ENCODE assay signal across 1 cellular context in the genomic region with DNA sequence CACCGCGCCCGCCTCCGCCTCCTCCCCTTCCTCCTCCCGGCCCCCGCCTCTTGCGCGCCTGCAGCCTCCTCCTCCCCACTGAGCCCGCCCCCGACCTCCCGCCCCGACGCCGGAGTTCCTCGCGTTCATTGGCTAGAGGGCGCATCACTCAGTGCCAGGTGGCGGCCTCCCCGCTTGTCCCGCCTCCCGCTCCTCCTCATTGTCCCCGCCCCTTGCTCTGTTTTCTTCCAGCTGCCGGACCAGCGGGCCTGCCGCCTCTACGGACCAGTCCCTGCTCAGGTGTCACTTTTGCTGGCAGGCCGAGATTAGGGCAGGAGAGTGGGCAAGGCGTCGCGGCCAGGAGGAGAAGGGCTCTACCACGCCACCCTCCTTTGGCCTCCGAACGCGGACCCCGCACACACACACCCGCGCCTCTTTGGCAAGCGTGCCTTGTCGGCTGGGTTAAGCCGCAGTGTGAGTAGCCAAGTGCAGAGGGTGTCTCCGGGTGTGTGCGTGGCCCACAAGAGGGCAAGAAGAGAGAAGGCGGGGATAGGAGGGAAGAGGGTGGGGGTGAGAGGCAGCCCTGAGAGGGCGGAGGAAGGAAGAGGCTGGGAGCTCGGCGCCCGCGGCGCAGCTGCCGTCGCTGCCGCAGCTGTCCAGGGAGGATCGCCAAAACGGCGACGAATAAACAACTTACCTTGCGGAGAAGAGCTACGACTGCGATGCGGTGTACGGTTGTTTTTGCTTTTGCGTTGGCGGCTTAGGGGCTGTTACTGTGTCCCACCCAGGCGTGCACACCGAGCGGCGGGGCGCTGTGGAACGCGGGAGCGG.
TF ChIP-seq lines count a peak whose summit lies in the region.

No MANE protein-coding gene starts in this region.

TF ChIP-seq in HepG2, 621 proteins besides CTCF, POLR2A, EP300 and RAD21 (continued from another document and continues in another):
- TF ChIP-seq RFX3 (CRISPR knock-in tag; IDR thresholded peaks at IDR 0.05), result 0 out of 2 replicates have a peak, but pooled peaks have one; percentile 11
- TF ChIP-seq DR1 (CRISPR knock-in tag; IDR thresholded peaks at IDR 0.05), result peak; percentile 1; the same call in 1 of the 2 replicates
- TF ChIP-seq, protein P1, sequence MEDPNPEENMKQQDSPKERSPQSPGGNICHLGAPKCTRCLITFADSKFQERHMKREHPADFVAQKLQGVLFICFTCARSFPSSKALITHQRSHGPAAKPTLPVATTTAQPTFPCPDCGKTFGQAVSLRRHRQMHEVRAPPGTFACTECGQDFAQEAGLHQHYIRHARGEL (CRISPR knock-in tag; IDR thresholded peaks at IDR 0.05), result peak; percentile 67; the same call in 1 of the 2 replicates
- TF ChIP-seq ZNF264 (CRISPR knock-in tag; IDR thresholded peaks at IDR 0.05), result no peak
- TF ChIP-seq ZNF292 (CRISPR knock-in tag; IDR thresholded peaks at IDR 0.05; ENCODE audit: borderline replicate concordance, low read depth), result peak; percentile 95
- TF ChIP-seq SALL2 (CRISPR knock-in tag; IDR thresholded peaks at IDR 0.05), result peak; percentile 33; the same call in 1 of the 2 replicates
- TF ChIP-seq, protein P2, sequence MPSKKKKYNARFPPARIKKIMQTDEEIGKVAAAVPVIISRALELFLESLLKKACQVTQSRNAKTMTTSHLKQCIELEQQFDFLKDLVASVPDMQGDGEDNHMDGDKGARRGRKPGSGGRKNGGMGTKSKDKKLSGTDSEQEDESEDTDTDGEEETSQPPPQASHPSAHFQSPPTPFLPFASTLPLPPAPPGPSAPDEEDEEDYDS (CRISPR knock-in tag; IDR thresholded peaks at IDR 0.05), result peak; percentile 90
- TF ChIP-seq, protein P3, sequence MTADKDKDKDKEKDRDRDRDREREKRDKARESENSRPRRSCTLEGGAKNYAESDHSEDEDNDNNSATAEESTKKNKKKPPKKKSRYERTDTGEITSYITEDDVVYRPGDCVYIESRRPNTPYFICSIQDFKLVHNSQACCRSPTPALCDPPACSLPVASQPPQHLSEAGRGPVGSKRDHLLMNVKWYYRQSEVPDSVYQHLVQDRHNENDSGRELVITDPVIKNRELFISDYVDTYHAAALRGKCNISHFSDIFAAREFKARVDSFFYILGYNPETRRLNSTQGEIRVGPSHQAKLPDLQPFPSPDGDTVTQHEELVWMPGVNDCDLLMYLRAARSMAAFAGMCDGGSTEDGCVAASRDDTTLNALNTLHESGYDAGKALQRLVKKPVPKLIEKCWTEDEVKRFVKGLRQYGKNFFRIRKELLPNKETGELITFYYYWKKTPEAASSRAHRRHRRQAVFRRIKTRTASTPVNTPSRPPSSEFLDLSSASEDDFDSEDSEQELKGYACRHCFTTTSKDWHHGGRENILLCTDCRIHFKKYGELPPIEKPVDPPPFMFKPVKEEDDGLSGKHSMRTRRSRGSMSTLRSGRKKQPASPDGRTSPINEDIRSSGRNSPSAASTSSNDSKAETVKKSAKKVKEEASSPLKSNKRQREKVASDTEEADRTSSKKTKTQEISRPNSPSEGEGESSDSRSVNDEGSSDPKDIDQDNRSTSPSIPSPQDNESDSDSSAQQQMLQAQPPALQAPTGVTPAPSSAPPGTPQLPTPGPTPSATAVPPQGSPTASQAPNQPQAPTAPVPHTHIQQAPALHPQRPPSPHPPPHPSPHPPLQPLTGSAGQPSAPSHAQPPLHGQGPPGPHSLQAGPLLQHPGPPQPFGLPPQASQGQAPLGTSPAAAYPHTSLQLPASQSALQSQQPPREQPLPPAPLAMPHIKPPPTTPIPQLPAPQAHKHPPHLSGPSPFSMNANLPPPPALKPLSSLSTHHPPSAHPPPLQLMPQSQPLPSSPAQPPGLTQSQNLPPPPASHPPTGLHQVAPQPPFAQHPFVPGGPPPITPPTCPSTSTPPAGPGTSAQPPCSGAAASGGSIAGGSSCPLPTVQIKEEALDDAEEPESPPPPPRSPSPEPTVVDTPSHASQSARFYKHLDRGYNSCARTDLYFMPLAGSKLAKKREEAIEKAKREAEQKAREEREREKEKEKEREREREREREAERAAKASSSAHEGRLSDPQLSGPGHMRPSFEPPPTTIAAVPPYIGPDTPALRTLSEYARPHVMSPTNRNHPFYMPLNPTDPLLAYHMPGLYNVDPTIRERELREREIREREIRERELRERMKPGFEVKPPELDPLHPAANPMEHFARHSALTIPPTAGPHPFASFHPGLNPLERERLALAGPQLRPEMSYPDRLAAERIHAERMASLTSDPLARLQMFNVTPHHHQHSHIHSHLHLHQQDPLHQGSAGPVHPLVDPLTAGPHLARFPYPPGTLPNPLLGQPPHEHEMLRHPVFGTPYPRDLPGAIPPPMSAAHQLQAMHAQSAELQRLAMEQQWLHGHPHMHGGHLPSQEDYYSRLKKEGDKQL (CRISPR knock-in tag; IDR thresholded peaks at IDR 0.05; ENCODE audit: low read depth), result 0 out of 2 replicates have a peak, but pooled peaks have one; percentile 27
- TF ChIP-seq SNAI1 (CRISPR knock-in tag; IDR thresholded peaks at IDR 0.05; ENCODE audit: borderline replicate concordance), result no peak
- peak; percentile 26; the same call in 1 of the 2 replicates for TF ChIP-seq ZFP37 (CRISPR knock-in tag; IDR thresholded peaks at IDR 0.05; ENCODE audit: borderline replicate concordance)
- TF ChIP-seq PHF8 (CRISPR knock-in tag; IDR thresholded peaks at IDR 0.05), result peak; percentile 88
- peak; percentile 73; the same call in 1 of the 2 replicates for TF ChIP-seq SIN3A (IDR thresholded peaks at IDR 0.05; ENCODE audit: borderline replicate concordance, low read depth, low read length)
- TF ChIP-seq ZFP36L1 (CRISPR knock-in tag; IDR thresholded peaks at IDR 0.05), result 0 out of 2 replicates have a peak, but pooled peaks have one; percentile 60
- TF ChIP-seq ZNF772 (CRISPR knock-in tag; IDR thresholded peaks at IDR 0.05), result peak; percentile 72
- TF ChIP-seq TAF15 (IDR thresholded peaks at IDR 0.05; ENCODE audit: low read depth, low read length, poor library complexity, severe bottlenecking), result no peak
- TF ChIP-seq, protein P4, sequence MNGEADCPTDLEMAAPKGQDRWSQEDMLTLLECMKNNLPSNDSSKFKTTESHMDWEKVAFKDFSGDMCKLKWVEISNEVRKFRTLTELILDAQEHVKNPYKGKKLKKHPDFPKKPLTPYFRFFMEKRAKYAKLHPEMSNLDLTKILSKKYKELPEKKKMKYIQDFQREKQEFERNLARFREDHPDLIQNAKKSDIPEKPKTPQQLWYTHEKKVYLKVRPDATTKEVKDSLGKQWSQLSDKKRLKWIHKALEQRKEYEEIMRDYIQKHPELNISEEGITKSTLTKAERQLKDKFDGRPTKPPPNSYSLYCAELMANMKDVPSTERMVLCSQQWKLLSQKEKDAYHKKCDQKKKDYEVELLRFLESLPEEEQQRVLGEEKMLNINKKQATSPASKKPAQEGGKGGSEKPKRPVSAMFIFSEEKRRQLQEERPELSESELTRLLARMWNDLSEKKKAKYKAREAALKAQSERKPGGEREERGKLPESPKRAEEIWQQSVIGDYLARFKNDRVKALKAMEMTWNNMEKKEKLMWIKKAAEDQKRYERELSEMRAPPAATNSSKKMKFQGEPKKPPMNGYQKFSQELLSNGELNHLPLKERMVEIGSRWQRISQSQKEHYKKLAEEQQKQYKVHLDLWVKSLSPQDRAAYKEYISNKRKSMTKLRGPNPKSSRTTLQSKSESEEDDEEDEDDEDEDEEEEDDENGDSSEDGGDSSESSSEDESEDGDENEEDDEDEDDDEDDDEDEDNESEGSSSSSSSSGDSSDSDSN (CRISPR knock-in tag; IDR thresholded peaks at IDR 0.05), result peak; percentile 93
- 0 out of 2 replicates have a peak, but pooled peaks have one; percentile 51 for TF ChIP-seq CCDC6 (CRISPR knock-in tag; IDR thresholded peaks at IDR 0.05)
- TF ChIP-seq GATAD1 (CRISPR knock-in tag; IDR thresholded peaks at IDR 0.05), result no peak; the same call in 1 of the 2 replicates
- TF ChIP-seq KLF16 (CRISPR knock-in tag; IDR thresholded peaks at IDR 0.05), result peak; percentile 35 to 60; a peak in 1 of 4 replicates
- 0 out of 2 replicates have a peak, but pooled peaks have one; percentile 6 for TF ChIP-seq ZNF782 (CRISPR knock-in tag; IDR thresholded peaks at IDR 0.05; ENCODE audit: borderline replicate concordance)
- peak; percentile 50; the same call in 1 of the 2 replicates for TF ChIP-seq E2F1 (CRISPR knock-in tag; IDR thresholded peaks at IDR 0.05)
- no peak for TF ChIP-seq ZNF333 (CRISPR knock-in tag; IDR thresholded peaks at IDR 0.05; ENCODE audit: borderline replicate concordance)
- TF ChIP-seq MYC (CRISPR knock-in tag; IDR thresholded peaks at IDR 0.05; ENCODE audit: borderline replicate concordance), result 0 out of 2 replicates have a peak, but pooled peaks have one; percentile 36
- TF ChIP-seq FOXJ3 (CRISPR knock-in tag; IDR thresholded peaks at IDR 0.05; ENCODE audit: borderline replicate concordance), result peak; percentile 65; the same call in 1 of the 2 replicates
- TF ChIP-seq ZNF562 (CRISPR knock-in tag; IDR thresholded peaks at IDR 0.05; ENCODE audit: borderline replicate concordance), result 0 out of 2 replicates have a peak, but pooled peaks have one; percentile 52
- peak; percentile 77 for TF ChIP-seq HDAC1 (CRISPR knock-in tag; IDR thresholded peaks at IDR 0.05)
- peak; percentile 84 for TF ChIP-seq KDM2A (CRISPR knock-in tag; IDR thresholded peaks at IDR 0.05; ENCODE audit: borderline replicate concordance, low read depth)
- peak; percentile 56 for TF ChIP-seq SALL1 (CRISPR knock-in tag; IDR thresholded peaks at IDR 0.05)
- peak; percentile 87; the same call in 1 of the 2 replicates for TF ChIP-seq ZNF780A (CRISPR knock-in tag; IDR thresholded peaks at IDR 0.05)
- TF ChIP-seq FOXO4 (CRISPR knock-in tag; conservative IDR thresholded peaks at IDR 0.05), result no peak
- TF ChIP-seq NR1H2 (CRISPR knock-in tag; IDR thresholded peaks at IDR 0.05; ENCODE audit: borderline replicate concordance, low read depth), result no peak
- peak; percentile 25; the same call in 1 of the 2 replicates for TF ChIP-seq ZMYM3 (CRISPR knock-in tag; IDR thresholded peaks at IDR 0.05)
- TF ChIP-seq SRY (CRISPR knock-in tag; IDR thresholded peaks at IDR 0.05), result peak; percentile 52; the same call in 1 of the 2 replicates
- peak; percentile 39; the same call in 1 of the 2 replicates for TF ChIP-seq MEF2D (CRISPR knock-in tag; IDR thresholded peaks at IDR 0.05)
- TF ChIP-seq, protein P5, sequence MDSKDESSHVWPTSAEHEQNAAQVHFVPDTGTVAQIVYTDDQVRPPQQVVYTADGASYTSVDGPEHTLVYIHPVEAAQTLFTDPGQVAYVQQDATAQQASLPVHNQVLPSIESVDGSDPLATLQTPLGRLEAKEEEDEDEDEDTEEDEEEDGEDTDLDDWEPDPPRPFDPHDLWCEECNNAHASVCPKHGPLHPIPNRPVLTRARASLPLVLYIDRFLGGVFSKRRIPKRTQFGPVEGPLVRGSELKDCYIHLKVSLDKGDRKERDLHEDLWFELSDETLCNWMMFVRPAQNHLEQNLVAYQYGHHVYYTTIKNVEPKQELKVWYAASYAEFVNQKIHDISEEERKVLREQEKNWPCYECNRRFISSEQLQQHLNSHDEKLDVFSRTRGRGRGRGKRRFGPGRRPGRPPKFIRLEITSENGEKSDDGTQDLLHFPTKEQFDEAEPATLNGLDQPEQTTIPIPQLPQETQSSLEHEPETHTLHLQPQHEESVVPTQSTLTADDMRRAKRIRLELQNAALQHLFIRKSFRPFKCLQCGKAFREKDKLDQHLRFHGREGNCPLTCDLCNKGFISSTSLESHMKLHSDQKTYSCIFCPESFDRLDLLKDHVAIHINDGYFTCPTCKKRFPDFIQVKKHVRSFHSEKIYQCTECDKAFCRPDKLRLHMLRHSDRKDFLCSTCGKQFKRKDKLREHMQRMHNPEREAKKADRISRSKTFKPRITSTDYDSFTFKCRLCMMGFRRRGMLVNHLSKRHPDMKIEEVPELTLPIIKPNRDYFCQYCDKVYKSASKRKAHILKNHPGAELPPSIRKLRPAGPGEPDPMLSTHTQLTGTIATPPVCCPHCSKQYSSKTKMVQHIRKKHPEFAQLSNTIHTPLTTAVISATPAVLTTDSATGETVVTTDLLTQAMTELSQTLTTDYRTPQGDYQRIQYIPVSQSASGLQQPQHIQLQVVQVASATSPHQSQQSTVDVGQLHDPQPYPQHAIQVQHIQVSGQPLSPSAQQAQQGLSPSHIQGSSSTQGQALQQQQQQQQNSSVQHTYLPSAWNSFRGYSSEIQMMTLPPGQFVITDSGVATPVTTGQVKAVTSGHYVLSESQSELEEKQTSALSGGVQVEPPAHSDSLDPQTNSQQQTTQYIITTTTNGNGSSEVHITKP (CRISPR knock-in tag; IDR thresholded peaks at IDR 0.05; ENCODE audit: low read depth), result 0 out of 2 replicates have a peak, but pooled peaks have one; percentile 21
- TF ChIP-seq DNMT3B (CRISPR knock-in tag; conservative IDR thresholded peaks at IDR 0.05), result 0 out of 2 replicates have a peak, but pooled peaks have one; percentile 68
- peak; percentile 72 for TF ChIP-seq SPEN (CRISPR knock-in tag; IDR thresholded peaks at IDR 0.05; ENCODE audit: low read depth)
- TF ChIP-seq SP2 (CRISPR knock-in tag; IDR thresholded peaks at IDR 0.05), result peak; percentile 94
- no peak for TF ChIP-seq ZNF274 (CRISPR knock-in tag; IDR thresholded peaks at IDR 0.05)
- TF ChIP-seq, protein P6, sequence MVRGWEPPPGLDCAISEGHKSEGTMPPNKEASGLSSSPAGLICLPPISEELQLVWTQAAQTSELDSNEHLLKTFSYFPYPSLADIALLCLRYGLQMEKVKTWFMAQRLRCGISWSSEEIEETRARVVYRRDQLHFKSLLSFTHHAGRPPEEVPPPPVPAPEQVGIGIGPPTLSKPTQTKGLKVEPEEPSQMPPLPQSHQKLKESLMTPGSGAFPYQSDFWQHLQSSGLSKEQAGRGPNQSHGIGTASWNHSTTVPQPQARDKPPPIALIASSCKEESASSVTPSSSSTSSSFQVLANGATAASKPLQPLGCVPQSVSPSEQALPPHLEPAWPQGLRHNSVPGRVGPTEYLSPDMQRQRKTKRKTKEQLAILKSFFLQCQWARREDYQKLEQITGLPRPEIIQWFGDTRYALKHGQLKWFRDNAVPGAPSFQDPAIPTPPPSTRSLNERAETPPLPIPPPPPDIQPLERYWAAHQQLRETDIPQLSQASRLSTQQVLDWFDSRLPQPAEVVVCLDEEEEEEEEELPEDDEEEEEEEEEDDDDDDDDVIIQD (CRISPR knock-in tag; IDR thresholded peaks at IDR 0.05; ENCODE audit: low read depth), result 0 out of 2 replicates have a peak, but pooled peaks have one; percentile 39
- TF ChIP-seq TOE1 (CRISPR knock-in tag; IDR thresholded peaks at IDR 0.05), result 0 out of 2 replicates have a peak, but pooled peaks have one; percentile 27
- TF ChIP-seq ZNF451 (CRISPR knock-in tag; IDR thresholded peaks at IDR 0.05), result 0 out of 2 replicates have a peak, but pooled peaks have one; percentile 54
